19 cellular contexts compared by ENCODE assay signal in genomic region chr2:74138219-74138951, GRCh38.
"Had no signal": no experiment of that assay in that cellular context is flagged by ENCODE, and none has a peak within 500 bp of the region (broad histone marks: within the 10 kb centered on the region; RNA-seq: fewer than 3 reads in every experiment).

No MANE protein-coding gene starts in this region.

- H3K9me3 ChIP-seq: colonic mucosa, thyroid gland had no signal

- H3K4me1 ChIP-seq: colonic mucosa, gastroesophageal sphincter, spleen, thyroid gland had no signal

- H3K27ac Mint-ChIP-seq: activated CD4-positive, alpha-beta memory T cell treated with anti-CD3 and anti-CD28 coated beads for 36 hours; activated naive CD8-positive, alpha-beta T cell treated with anti-CD3 and anti-CD28 coated beads for 36 hours; stimulated activated naive CD8-positive, alpha-beta T cell treated with anti-CD3 and anti-CD28 coated beads, Interleukin-15, Interleukin-2, amounts not matched to agents 100 ng/mL and 50 ng/mL, for 24 hours had no signal

- DNase-seq: activated CD4-positive, alpha-beta memory T cell treated with anti-CD3 and anti-CD28 coated beads for 36 hours; activated CD4-positive, alpha-beta T cell treated with anti-CD3 and anti-CD28 coated beads for 48 hours; activated naive CD4-positive, alpha-beta T cell treated with Interleukin-2 at 50 U/mL for 16 hours; activated naive CD8-positive, alpha-beta T cell treated with anti-CD3 and anti-CD28 coated beads for 36 hours; activated T-cell treated with anti-CD3 and anti-CD28 coated beads for 4 hours; colonic mucosa; dorsolateral prefrontal cortex; hypothalamus; left ventricle myocardium superior; mammary epithelial cell; midbrain; natural killer cell; spleen; stimulated activated CD4-positive, alpha-beta T cell treated with anti-CD3 and anti-CD28 coated beads, Interleukin-4, amount 100 ng/mL, for 1 hour; substantia nigra; thyroid gland had no signal

- H3K4me3 Mint-ChIP-seq: activated CD4-positive, alpha-beta memory T cell treated with anti-CD3 and anti-CD28 coated beads for 36 hours; activated naive CD8-positive, alpha-beta T cell treated with anti-CD3 and anti-CD28 coated beads for 36 hours; central memory CD8-positive, alpha-beta T cell; natural killer cell; stimulated activated naive CD8-positive, alpha-beta T cell treated with anti-CD3 and anti-CD28 coated beads, Interleukin-15, Interleukin-2, amounts not matched to agents 100 ng/mL and 50 ng/mL, for 24 hours had no signal

- H3K36me3 Mint-ChIP-seq: natural killer cell had no signal

- H3K4me3 ChIP-seq: colonic mucosa, dorsolateral prefrontal cortex, gastroesophageal sphincter, spleen, thyroid gland had no signal

- ATAC-seq: gastroesophageal sphincter, left ventricle myocardium superior, natural killer cell had no signal

- H3K27me3 ChIP-seq: colonic mucosa, dorsolateral prefrontal cortex, gastroesophageal sphincter, spleen, thyroid gland had no signal

- H3K27ac ChIP-seq: colonic mucosa, dorsolateral prefrontal cortex, gastroesophageal sphincter, spleen, thyroid gland had no signal

- H3K36me3 ChIP-seq: colonic mucosa, thyroid gland had no signal

- H3K9me3 Mint-ChIP-seq: activated CD4-positive, alpha-beta memory T cell treated with anti-CD3 and anti-CD28 coated beads for 36 hours; activated naive CD8-positive, alpha-beta T cell treated with anti-CD3 and anti-CD28 coated beads for 36 hours; central memory CD8-positive, alpha-beta T cell; natural killer cell; stimulated activated naive CD8-positive, alpha-beta T cell treated with anti-CD3 and anti-CD28 coated beads, Interleukin-15, Interleukin-2, amounts not matched to agents 100 ng/mL and 50 ng/mL, for 24 hours had no signal
